3 cellular contexts compared by ENCODE assay signal in the genomic region with DNA sequence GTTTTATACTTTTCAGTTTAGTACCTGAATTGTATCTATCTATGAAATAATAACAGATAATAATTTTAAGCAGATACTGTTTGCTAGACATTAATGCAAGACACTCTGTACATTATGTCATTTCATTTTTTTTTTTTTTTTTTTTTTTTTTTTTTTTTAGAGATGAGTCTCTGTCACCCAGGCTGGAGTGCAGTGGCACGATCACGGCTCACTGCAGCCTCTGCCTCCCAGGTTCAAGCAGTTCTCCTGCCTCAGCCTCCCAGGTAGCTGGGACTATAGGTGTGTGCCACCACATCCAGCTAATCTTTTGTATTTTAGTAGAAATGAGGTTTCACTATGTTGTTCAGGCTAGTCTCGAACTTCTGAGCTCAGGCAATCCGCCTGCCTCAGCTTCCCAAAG. TPM values are rescaled to one million over a fixed set of nuclear protein-coding genes. Genes with fewer than 3 reads are reported as not detected.
"Had no signal": no experiment of that assay in that cellular context is flagged by ENCODE, and none has a peak within 500 bp of the region (broad histone marks: within the 10 kb centered on the region; RNA-seq: fewer than 3 reads in every experiment).

No MANE protein-coding gene starts in this region.

RNA-seq across cellular contexts. Expression of gene PBX1, which starts 44.8 kb away (rescaled TPM):
- total RNA-seq: activated CD8-positive, alpha-beta memory T cell treated with anti-CD3 and anti-CD28 coated beads for 36 hours; OCI-LY7; T-helper 2 cell treated with Interferon-gamma antibody and Interleukin-4, amounts not matched to agents 100 ng/mL and 5 ng/mL, for 36 hours had no signal
